Comparison of ENCODE assay signal across 16 cellular contexts in the genomic region with DNA sequence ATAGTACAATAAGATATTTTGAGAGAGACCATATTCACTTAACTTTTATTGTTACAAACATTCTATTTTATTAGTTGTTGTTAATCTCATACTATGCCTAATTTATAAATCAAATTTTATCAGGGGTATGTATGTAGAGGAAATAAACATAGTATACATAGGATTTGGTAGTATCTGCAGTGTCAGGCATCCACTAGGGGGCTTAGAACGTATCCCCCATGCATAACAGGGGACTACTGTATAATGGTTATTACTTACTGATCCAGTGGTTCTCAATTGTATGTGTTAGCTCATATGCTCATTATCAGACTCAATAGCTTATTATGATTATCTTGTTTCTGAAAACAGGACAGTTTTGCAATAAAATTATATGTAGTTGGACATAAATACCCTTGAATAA. TPM values are rescaled to one million over a fixed set of nuclear protein-coding genes. Genes with fewer than 3 reads are reported as not detected.
DNase-seq lines count a peak whose midpoint lies in the region; ATAC-seq and TF ChIP-seq lines count a peak whose summit lies in the region.
"Had no signal": no experiment of that assay in that cellular context is flagged by ENCODE, and none has a peak within 500 bp of the region (broad histone marks: within the 10 kb centered on the region; RNA-seq: fewer than 3 reads in every experiment).

No MANE protein-coding gene starts in this region.

- H3K27me3 Mint-ChIP-seq in HFFc6 (ENCODE audit: insufficient read depth) = no peaks in the 10 kb centered on the region; the same call in 1 of the 2 replicates
- H3K27me3 Mint-ChIP-seq: activated naive CD8-positive, alpha-beta T cell had no signal

- peaks cover 33% of the 10 kb centered on the region for H3K36me3 ChIP-seq in DOHH2 (ENCODE audit: control insufficient read depth, low read length)
- no peaks in the 10 kb centered on the region for H3K36me3 ChIP-seq in kidney epithelial cell (ENCODE audit: control insufficient read depth, insufficient read depth, low read length)
- H3K36me3 ChIP-seq in Peyer's patch = peaks cover 0 to 32% (median 0%) of the 10 kb centered on the region in 3 donors
- peaks cover 0 to 1% of the 10 kb centered on the region in 2 donors for H3K36me3 ChIP-seq in body of pancreas (replicated peaks in 1 of 2; ENCODE audit: insufficient read depth in 1 of 2, low read depth in 2 of 2)
- H3K36me3 ChIP-seq in smooth muscle cell (ENCODE audit: low read depth) = peaks cover 6% of the 10 kb centered on the region
- H3K36me3 ChIP-seq: pancreas had no signal

- H3K9me2 ChIP-seq in DOHH2 (replicated peaks; ENCODE audit: control insufficient read depth, low read length) = no peaks in the 10 kb centered on the region

- DNase-seq in HFFc6 = no peak
- no peak for DNase-seq in astrocyte of the spinal cord (ENCODE audit: low read depth, low spot score)
- DNase-seq in kidney epithelial cell (ENCODE audit: low read depth) = no peak
- DNase-seq in Peyer's patch = no peak
- DNase-seq in body of pancreas = no peak
- no peak for DNase-seq in smooth muscle cell (lab: John Stamatoyannopoulos, UW; ENCODE audit: unreplicated experiment)
- DNase-seq: activated CD4-positive, alpha-beta T cell treated with anti-CD3 and anti-CD28 coated beads for 1 hour; activated T-cell treated with anti-CD3 and anti-CD28 coated beads for 4 hours; COR-L47; KBM-7; NCI-H2029 treated with DMSO at 0.1 percent for 48 hours had no signal

- ATAC-seq in HG03432 (IDR thresholded peaks at IDR 0.05; ENCODE audit: unreplicated experiment) (no peak), body of pancreas (no peak)

- H3K4me3 ChIP-seq in DOHH2 (ENCODE audit: low read length) (no peak overlapping the region), astrocyte of the spinal cord (ENCODE audit: low read depth, low read length) (no peak overlapping the region), kidney epithelial cell (ENCODE audit: low read depth, low read length) (no peak overlapping the region), Peyer's patch (no peak overlapping the region), body of pancreas (no peak overlapping the region), smooth muscle cell (no peak overlapping the region)
- H3K4me3 ChIP-seq: pancreas, suprapubic skin had no signal

- peaks cover 22% of the 10 kb centered on the region for H3K9me3 Mint-ChIP-seq in HFFc6

- no peak overlapping the region for H3K9ac ChIP-seq in smooth muscle cell (ENCODE audit: low read depth)

- no peaks in the 10 kb centered on the region; the same call in 1 of the 2 replicates for H3K9me3 ChIP-seq in DOHH2 (ENCODE audit: control insufficient read depth, insufficient read depth, low read length)
- H3K9me3 ChIP-seq in Peyer's patch = peaks cover 0 to 7% (median 3%) of the 10 kb centered on the region in 4 donors
- H3K9me3 ChIP-seq in body of pancreas = no peaks in the 10 kb centered on the region
- peaks cover 7% of the 10 kb centered on the region for H3K9me3 ChIP-seq in smooth muscle cell (replicated peaks; ENCODE audit: low read depth)
- H3K9me3 ChIP-seq: pancreas had no signal

- H4K20me1 ChIP-seq in DOHH2 (ENCODE audit: control insufficient read depth, insufficient read depth, low read depth, low read length) (no peaks in the 10 kb centered on the region), smooth muscle cell (ENCODE audit: low read depth) (no peaks in the 10 kb centered on the region)

- intact Hi-C loops in body of pancreas (cut with DNase I) = no loop called here

- in situ Hi-C loops in astrocyte of the spinal cord (cut with HindIII; ENCODE audit: low sequenced_read_pairs) = no loop called here

- H3K4me1 Mint-ChIP-seq in HFFc6 (ENCODE audit: low read depth) = no peaks in the 10 kb centered on the region; the same call in 1 of the 2 replicates

- H3F3A ChIP-seq in DOHH2 (ENCODE audit: control insufficient read depth, insufficient read depth) (no peaks in the 10 kb centered on the region), smooth muscle cell (ENCODE audit: low read depth) (no peaks in the 10 kb centered on the region)

- H2AFZ ChIP-seq in smooth muscle cell (ENCODE audit: low read depth) = no peak overlapping the region

- H3K4me2 ChIP-seq in DOHH2 (ENCODE audit: low read length) (no peak overlapping the region), smooth muscle cell (no peak overlapping the region)

- H3K27me3 ChIP-seq in DOHH2 (ENCODE audit: control insufficient read depth, low read length) (no peaks in the 10 kb centered on the region), kidney epithelial cell (ENCODE audit: control insufficient read depth, insufficient read depth, low read length) (no peaks in the 10 kb centered on the region), Peyer's patch (no peaks in the 10 kb centered on the region), body of pancreas (no peaks in the 10 kb centered on the region), smooth muscle cell (ENCODE audit: low read depth) (no peaks in the 10 kb centered on the region)
- H3K27me3 ChIP-seq: pancreas, suprapubic skin had no signal

- H3K79me2 ChIP-seq in DOHH2 (ENCODE audit: control insufficient read depth, low read length) (no peaks in the 10 kb centered on the region), smooth muscle cell (ENCODE audit: low read depth) (no peaks in the 10 kb centered on the region)

- 69 to 73% methylated on average over 1 of the region's 1 CpG for WGBS in body of pancreas, 2 donors
- 91% methylated on average over 1 of the region's 1 CpG for WGBS in smooth muscle cell (ENCODE audit: low lambda C conversion rate)

- TF ChIP-seq CTCF in DOHH2 (IDR thresholded peaks at IDR 0.05; ENCODE audit: low read depth, low read length, poor library complexity, severe bottlenecking) (peak; percentile 54), HFFc6 (IDR thresholded peaks at IDR 0.05) (peak; percentile 51), astrocyte of the spinal cord (IDR thresholded peaks at IDR 0.05; ENCODE audit: low read depth, low read length) (peak; percentile 36), kidney epithelial cell (IDR thresholded peaks at IDR 0.05; ENCODE audit: insufficient read depth, low read length, poor library complexity, severe bottlenecking) (peak; percentile 19), Peyer's patch (IDR thresholded peaks at IDR 0.05) (no peak), body of pancreas (IDR thresholded peaks at IDR 0.05) (no peak), smooth muscle cell (IDR thresholded peaks at IDR 0.05; ENCODE audit: borderline replicate concordance, insufficient read depth, poor library complexity, severe bottlenecking) (no peak)

- H3K27ac Mint-ChIP-seq in HFFc6 = no peak overlapping the region
- H3K27ac Mint-ChIP-seq: activated naive CD8-positive, alpha-beta T cell had no signal

- no peak overlapping the region for H3K27ac ChIP-seq in DOHH2 (ENCODE audit: low read depth, low read length)
- no peak overlapping the region for H3K27ac ChIP-seq in Peyer's patch
- H3K27ac ChIP-seq in body of pancreas = no peak overlapping the region
- no peak overlapping the region for H3K27ac ChIP-seq in smooth muscle cell (ENCODE audit: low read depth)
- H3K27ac ChIP-seq: pancreas, suprapubic skin had no signal

- H3K4me3 Mint-ChIP-seq in HFFc6 = no peak overlapping the region
- H3K4me3 Mint-ChIP-seq: activated naive CD8-positive, alpha-beta T cell had no signal

- TF ChIP-seq POLR2A in Peyer's patch (IDR thresholded peaks at IDR 0.05) = no peak
- TF ChIP-seq POLR2A in body of pancreas (IDR thresholded peaks at IDR 0.05) = no peak

- H3K4me1 ChIP-seq in DOHH2 (ENCODE audit: control insufficient read depth, low read length) (no peaks in the 10 kb centered on the region), Peyer's patch (no peaks in the 10 kb centered on the region), body of pancreas (peaks cover 15% of the 10 kb centered on the region), smooth muscle cell (ENCODE audit: low read depth) (no peaks in the 10 kb centered on the region)

- H3K36me3 Mint-ChIP-seq in HFFc6 (ENCODE audit: low read depth) = peaks cover 40% of the 10 kb centered on the region

RNA-seq across cellular contexts. Expression of gene CMC1, which starts 27.6 kb away (rescaled TPM):
- 10 to 100 TPM; 14.9 to 23.0 (median 18.8) TPM for total RNA-seq in HFFc6 (2021; fragmentation: NEBNext Ultra II Directional; extraction: Animal tissue kit (Norgen Biotek cat#: 25700))
- total RNA-seq in kidney epithelial cell (4.9 and 20.1 TPM in 2 replicates), Peyer's patch (10 to 100 TPM in 3 of 4 donors, 1 to 10 TPM in 1; 7.0 to 39.6 (median 16.1) TPM), body of pancreas (1 to 10 TPM; 2.6 to 5.4 TPM), smooth muscle cell (22.5 and 23.0 TPM in 2 replicates)
- 41.4 and 42.4 TPM in 2 replicates for polyA plus RNA-seq in smooth muscle cell

Comparison
In these comparisons a context has a peak if more than half of its experiments do, and no peak if none do; other contexts are left out.
1. CTCF ChIP-seq: peak in DOHH2 (single experiment), HFFc6 (single experiment), astrocyte of the spinal cord (single experiment) and kidney epithelial cell (single experiment); none in Peyer's patch (0 of 6), body of pancreas (0 of 7) and smooth muscle cell (single experiment).